ENCODE assay signal across 1 cellular context in the genomic region with DNA sequence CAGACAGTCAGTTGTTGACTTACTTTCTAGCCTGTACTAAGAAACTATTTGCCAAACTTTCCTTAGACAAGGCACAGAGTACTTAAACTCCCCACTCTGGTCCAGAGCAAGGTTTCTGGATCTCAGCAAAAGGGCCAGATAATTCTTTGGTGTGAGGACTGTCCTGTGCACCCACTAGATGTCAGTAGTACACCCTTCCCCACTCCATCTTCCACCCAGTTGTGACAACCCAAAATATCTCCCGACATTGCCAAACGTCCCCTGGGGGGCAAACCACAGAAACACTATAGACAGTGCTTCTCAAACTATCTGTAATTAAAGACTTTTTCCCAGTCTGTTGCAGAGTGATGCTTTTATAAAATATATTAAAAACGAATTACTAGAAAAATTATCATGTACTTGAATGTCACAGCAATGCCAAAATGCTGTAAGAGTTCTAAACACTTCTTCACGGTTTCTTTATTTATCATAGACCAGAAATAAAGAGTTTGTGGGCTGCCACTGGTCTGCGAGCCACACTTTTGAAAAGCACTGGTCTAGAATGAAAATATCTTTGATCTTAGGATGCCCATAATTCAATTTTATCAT.
TF ChIP-seq lines count a peak whose summit lies in the region.

No MANE protein-coding gene starts in this region.

TF ChIP-seq in GM23338, 12 proteins besides CTCF, POLR2A, EP300 and RAD21 (continued from another document):
- TF ChIP-seq, protein P1, sequence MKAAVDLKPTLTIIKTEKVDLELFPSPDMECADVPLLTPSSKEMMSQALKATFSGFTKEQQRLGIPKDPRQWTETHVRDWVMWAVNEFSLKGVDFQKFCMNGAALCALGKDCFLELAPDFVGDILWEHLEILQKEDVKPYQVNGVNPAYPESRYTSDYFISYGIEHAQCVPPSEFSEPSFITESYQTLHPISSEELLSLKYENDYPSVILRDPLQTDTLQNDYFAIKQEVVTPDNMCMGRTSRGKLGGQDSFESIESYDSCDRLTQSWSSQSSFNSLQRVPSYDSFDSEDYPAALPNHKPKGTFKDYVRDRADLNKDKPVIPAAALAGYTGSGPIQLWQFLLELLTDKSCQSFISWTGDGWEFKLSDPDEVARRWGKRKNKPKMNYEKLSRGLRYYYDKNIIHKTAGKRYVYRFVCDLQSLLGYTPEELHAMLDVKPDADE (IDR thresholded peaks at IDR 0.05): no peak
- no peak for TF ChIP-seq JUNB (IDR thresholded peaks at IDR 0.05; ENCODE audit: unreplicated experiment)
- TF ChIP-seq CREB1 (CRISPR knock-in tag; IDR thresholded peaks at IDR 0.05; ENCODE audit: low read depth): no peak
- TF ChIP-seq POLR2AphosphoS5 (IDR thresholded peaks at IDR 0.05; ENCODE audit: low read depth): no peak
TF ChIP-seq in GM23338: peak in this region for 0.
